In the genomic region with DNA sequence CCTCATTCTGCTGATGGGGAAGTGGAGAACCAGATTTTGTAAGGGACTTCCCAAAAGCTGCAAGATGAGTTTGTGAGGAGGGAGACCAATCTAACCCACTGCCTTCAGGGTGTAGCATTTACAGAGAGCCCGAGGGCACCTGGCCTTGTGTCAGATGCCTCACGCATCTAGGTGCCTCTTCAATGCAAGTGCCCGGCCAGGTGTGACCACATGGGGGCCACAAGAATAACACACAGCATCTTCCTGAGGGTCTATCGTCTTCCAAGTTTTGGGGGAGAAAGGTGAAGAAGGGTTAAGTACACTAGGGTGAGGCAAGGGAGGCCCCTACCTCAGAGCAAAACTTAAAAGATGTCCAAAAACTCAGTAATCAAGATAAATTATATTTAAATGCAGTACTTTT, we compare ENCODE assay signal across 1 cellular context.
TF ChIP-seq lines count a peak whose summit lies in the region.

No MANE protein-coding gene starts in this region.

TF ChIP-seq in H1, 55 proteins besides CTCF, POLR2A, EP300 and RAD21:
- no peak for TF ChIP-seq YY1 (IDR thresholded peaks at IDR 0.05; ENCODE audit: low read depth, low read length)
- no peak for TF ChIP-seq CEBPB (IDR thresholded peaks at IDR 0.05; ENCODE audit: low read depth, low read length)
- TF ChIP-seq, protein P1, sequence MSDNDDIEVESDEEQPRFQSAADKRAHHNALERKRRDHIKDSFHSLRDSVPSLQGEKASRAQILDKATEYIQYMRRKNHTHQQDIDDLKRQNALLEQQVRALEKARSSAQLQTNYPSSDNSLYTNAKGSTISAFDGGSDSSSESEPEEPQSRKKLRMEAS (IDR thresholded peaks at IDR 0.05) = no peak
- no peak for TF ChIP-seq SIRT6 (IDR thresholded peaks at IDR 0.05; ENCODE audit: low read length)
- no peak for TF ChIP-seq JUN (IDR thresholded peaks at IDR 0.05; ENCODE audit: low read depth, low read length)
- TF ChIP-seq EGR1 (IDR thresholded peaks at IDR 0.05; ENCODE audit: borderline replicate concordance, low read depth, low read length) = no peak
- TF ChIP-seq SRF (IDR thresholded peaks at IDR 0.05; ENCODE audit: low read depth, low read length) = no peak
- no peak for TF ChIP-seq SAP30 (IDR thresholded peaks at IDR 0.05; ENCODE audit: insufficient read depth, insufficient replicate concordance, low read length)
- no peak for TF ChIP-seq PHF8 (conservative IDR thresholded peaks at IDR 0.05; ENCODE audit: low read depth, low read length)
- no peak for TF ChIP-seq CHD1 (IDR thresholded peaks at IDR 0.05; ENCODE audit: low read depth, low read length)
- no peak for TF ChIP-seq CTBP2 (IDR thresholded peaks at IDR 0.05; ENCODE audit: borderline replicate concordance, insufficient read depth, insufficient read length, low read length)
- no peak for TF ChIP-seq GTF2F1 (IDR thresholded peaks at IDR 0.05; ENCODE audit: borderline replicate concordance, low read depth, low read length)
- no peak for TF ChIP-seq RXRA (IDR thresholded peaks at IDR 0.05; ENCODE audit: insufficient read depth, low read depth, low read length)
- TF ChIP-seq NANOG (IDR thresholded peaks at IDR 0.05; ENCODE audit: insufficient read depth, low read depth, low read length, poor library complexity, severe bottlenecking) = no peak
